ENCODE assay signal across 10 cellular contexts in the genomic region with DNA sequence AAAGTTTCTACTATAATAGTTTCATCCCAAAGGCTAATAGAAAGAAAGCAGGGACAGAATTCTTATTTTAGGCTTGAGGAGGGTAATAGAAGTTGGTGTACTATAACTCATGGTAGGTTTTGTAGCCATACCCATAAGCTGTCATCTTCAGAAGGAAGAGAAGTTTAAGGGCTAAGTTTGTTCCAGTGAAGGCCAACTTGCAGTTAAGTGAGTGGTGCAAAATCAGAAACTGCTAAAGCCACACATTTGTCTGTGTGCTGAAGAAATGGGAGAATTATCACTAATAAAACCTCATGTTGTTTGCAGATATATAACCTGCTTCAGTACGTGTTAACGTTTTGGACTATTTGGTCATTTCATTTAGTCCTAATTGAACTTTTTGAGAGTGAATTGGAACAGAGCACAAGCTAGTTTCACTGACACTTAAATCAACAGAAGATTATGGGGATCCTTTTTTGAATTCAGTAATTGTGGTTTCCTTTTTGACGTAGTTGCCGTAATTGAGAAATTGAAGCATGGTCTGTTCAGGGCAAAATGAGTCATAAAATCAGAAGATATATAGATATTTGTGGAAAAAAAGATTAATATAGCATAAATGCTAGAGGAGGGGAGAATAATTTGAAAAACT.
DNase-seq lines count a peak whose midpoint lies in the region; ATAC-seq and TF ChIP-seq lines count a peak whose summit lies in the region.
"Had no signal": no experiment of that assay in that cellular context is flagged by ENCODE, and none has a peak within 500 bp of the region (broad histone marks: within the 10 kb centered on the region; RNA-seq: fewer than 3 reads in every experiment).

No MANE protein-coding gene starts in this region.

- BruUV-seq in Calu3 (replicated peaks; lab: Mats Ljungman, UMichigan): no TSS peak

- POLR2A ChIA-PET in activated CD4-positive, alpha-beta memory T cell treated with anti-CD3 and anti-CD28 coated beads, Interleukin-2, amount 10 ng/mL, durations not matched to agents 7 days and 5 days (lab: Charles Lee): interaction anchor here (0.7 to 1.1 kb wide), 2 partner anchors 94 to 534 kb away, joined by 3 read pairs; no protein-coding TSS in a partner anchor

- no peaks in the 10 kb centered on the region for H3K9me3 Mint-ChIP-seq in activated CD4-positive, alpha-beta memory T cell treated with anti-CD3 and anti-CD28 coated beads, Interleukin-2, amount 10 ng/mL, durations not matched to agents 7 days and 5 days
- H3K9me3 Mint-ChIP-seq in natural killer cell: no peaks in the 10 kb centered on the region
- H3K9me3 Mint-ChIP-seq in Calu3 (ENCODE audit: low read depth, unreplicated experiment): no peaks in the 10 kb centered on the region

- peaks cover 28% of the 10 kb centered on the region for H3K4me1 Mint-ChIP-seq in activated CD4-positive, alpha-beta memory T cell treated with anti-CD3 and anti-CD28 coated beads, Interleukin-2, amount 10 ng/mL, durations not matched to agents 7 days and 5 days
- H3K4me1 Mint-ChIP-seq in natural killer cell (peaks cover 32 to 35% of the 10 kb centered on the region in 2 donors), Calu3 (ENCODE audit: low read depth, unreplicated experiment) (peaks cover 16% of the 10 kb centered on the region)

- ATAC-seq in HG02870 (IDR thresholded peaks at IDR 0.05; ENCODE audit: unreplicated experiment): peak; percentile 80
- peak; percentile 61 to 68 (median 65) for ATAC-seq in natural killer cell

- intact Hi-C loops in natural killer cell (cut with micrococcal nuclease) (loop anchor here (5.0 kb wide), 1 partner anchor 67 kb away; a partner anchor contains a TSS), Calu3 (cut with micrococcal nuclease; ENCODE audit: unreplicated experiment) (no loop called here)

- peaks cover 2% of the 10 kb centered on the region for H3K27me3 Mint-ChIP-seq in activated CD4-positive, alpha-beta memory T cell treated with anti-CD3 and anti-CD28 coated beads, Interleukin-2, amount 10 ng/mL, durations not matched to agents 7 days and 5 days
- no peaks in the 10 kb centered on the region for H3K27me3 Mint-ChIP-seq in natural killer cell (ENCODE audit: low read depth in 2 of 2)
- H3K27me3 Mint-ChIP-seq in Calu3 (ENCODE audit: unreplicated experiment): no peaks in the 10 kb centered on the region

- CTCF ChIA-PET in activated CD4-positive, alpha-beta memory T cell treated with anti-CD3 and anti-CD28 coated beads, Interleukin-2, amount 10 ng/mL, durations not matched to agents 7 days and 5 days (lab: Charles Lee): no interaction called here
- CTCF ChIA-PET in Calu3 (lab: Charles Lee): no interaction called here

- no peak for TF ChIP-seq CTCF in GM13977 (IDR thresholded peaks at IDR 0.05; ENCODE audit: extremely low read depth, insufficient read depth, missing control alignments)
- no peak for TF ChIP-seq CTCF in natural killer cell (IDR thresholded peaks at IDR 0.05)
- TF ChIP-seq CTCF in Calu3 (IDR thresholded peaks at IDR 0.05; ENCODE audit: unreplicated experiment): no peak

- peak overlapping the region; percentile 64 for H3K27ac Mint-ChIP-seq in activated CD4-positive, alpha-beta memory T cell treated with anti-CD3 and anti-CD28 coated beads, Interleukin-2, amount 10 ng/mL, durations not matched to agents 7 days and 5 days
- H3K27ac Mint-ChIP-seq in natural killer cell (peak overlapping the region; percentile 18 to 65), Calu3 (ENCODE audit: unreplicated experiment) (no peak overlapping the region)

- DNase-seq in GM13977 (ENCODE audit: low spot score) (peak; percentile 17), natural killer cell (no peak), Calu3 (no peak), amniotic stem cell (lab: John Stamatoyannopoulos, UW) (no peak), NCI-H82 (lab: John Stamatoyannopoulos, UW) (no peak)
- no peak for DNase-seq in activated CD4-positive, alpha-beta memory T cell treated with anti-CD3 and anti-CD28 coated beads, Interleukin-2, amount 10 ng/mL, durations not matched to agents 7 days and 5 days
- no peak for DNase-seq in central memory CD4-positive, alpha-beta T cell
- DNase-seq: KBM-7, T-helper 9 cell had no signal

- H3K4me3 Mint-ChIP-seq in activated CD4-positive, alpha-beta memory T cell treated with anti-CD3 and anti-CD28 coated beads, Interleukin-2, amount 10 ng/mL, durations not matched to agents 7 days and 5 days: peak overlapping the region; percentile 15
- H3K4me3 Mint-ChIP-seq in natural killer cell (peak overlapping the region; percentile 10), Calu3 (ENCODE audit: low read depth, unreplicated experiment) (no peak overlapping the region)

- no peaks in the 10 kb centered on the region for H3K36me3 Mint-ChIP-seq in activated CD4-positive, alpha-beta memory T cell treated with anti-CD3 and anti-CD28 coated beads, Interleukin-2, amount 10 ng/mL, durations not matched to agents 7 days and 5 days (ENCODE audit: low read depth)
- H3K36me3 Mint-ChIP-seq in natural killer cell (no peaks in the 10 kb centered on the region), Calu3 (ENCODE audit: insufficient read depth, unreplicated experiment) (no peaks in the 10 kb centered on the region)

- in situ Hi-C loops in GM13977 (cut with MboI; ENCODE audit: low pct_unique_long_range_greater_than_20kb, low sequenced_read_pairs, unreplicated experiment): no loop called here
